Comparison of ENCODE assay signal across 1 cellular context in the genomic region with DNA sequence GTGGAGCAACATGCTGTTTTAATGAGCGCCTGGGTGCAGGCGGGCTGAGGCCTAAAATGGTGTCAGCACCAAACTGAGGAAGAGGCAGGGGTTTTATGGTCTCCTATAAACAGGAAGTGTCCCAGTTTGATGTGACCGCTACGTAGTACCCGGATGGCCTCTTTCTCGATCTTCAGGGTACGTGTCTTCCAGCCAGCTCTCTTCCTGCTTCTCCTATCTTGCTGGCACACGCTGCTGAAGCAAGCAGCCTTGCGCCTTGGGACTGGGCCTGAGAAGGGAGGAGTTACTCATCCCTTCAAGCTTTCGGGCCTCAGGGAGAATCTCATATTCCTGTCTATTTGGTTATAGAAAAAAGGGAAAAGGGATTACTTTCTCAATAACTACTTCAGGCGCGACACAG.
TF ChIP-seq lines count a peak whose summit lies in the region.

No MANE protein-coding gene starts in this region.

TF ChIP-seq in HepG2, 621 proteins besides CTCF, POLR2A, EP300 and RAD21:
- TF ChIP-seq, protein P1, sequence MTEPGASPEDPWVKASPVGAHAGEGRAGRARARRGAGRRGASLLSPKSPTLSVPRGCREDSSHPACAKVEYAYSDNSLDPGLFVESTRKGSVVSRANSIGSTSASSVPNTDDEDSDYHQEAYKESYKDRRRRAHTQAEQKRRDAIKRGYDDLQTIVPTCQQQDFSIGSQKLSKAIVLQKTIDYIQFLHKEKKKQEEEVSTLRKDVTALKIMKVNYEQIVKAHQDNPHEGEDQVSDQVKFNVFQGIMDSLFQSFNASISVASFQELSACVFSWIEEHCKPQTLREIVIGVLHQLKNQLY (CRISPR knock-in tag; IDR thresholded peaks at IDR 0.05), result no peak
- TF ChIP-seq, protein P2, sequence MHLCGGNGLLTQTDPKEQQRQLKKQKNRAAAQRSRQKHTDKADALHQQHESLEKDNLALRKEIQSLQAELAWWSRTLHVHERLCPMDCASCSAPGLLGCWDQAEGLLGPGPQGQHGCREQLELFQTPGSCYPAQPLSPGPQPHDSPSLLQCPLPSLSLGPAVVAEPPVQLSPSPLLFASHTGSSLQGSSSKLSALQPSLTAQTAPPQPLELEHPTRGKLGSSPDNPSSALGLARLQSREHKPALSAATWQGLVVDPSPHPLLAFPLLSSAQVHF (CRISPR knock-in tag; IDR thresholded peaks at IDR 0.05), result no peak
- TF ChIP-seq HNF4A (CRISPR knock-in tag; IDR thresholded peaks at IDR 0.05) (no peak), ZFP36 (IDR thresholded peaks at IDR 0.05; ENCODE audit: borderline replicate concordance, low read depth, low read length, partially characterized antibody) (no peak), AKAP8 (CRISPR knock-in tag; IDR thresholded peaks at IDR 0.05) (no peak), ZNF121 (CRISPR knock-in tag; IDR thresholded peaks at IDR 0.05) (no peak), POLR2AphosphoS2 (IDR thresholded peaks at IDR 0.05; ENCODE audit: low read depth, low read length) (no peak), NFYC (CRISPR knock-in tag; IDR thresholded peaks at IDR 0.05) (no peak), ZNF615 (CRISPR knock-in tag; IDR thresholded peaks at IDR 0.05; ENCODE audit: borderline replicate concordance) (no peak), TGIF2 (CRISPR knock-in tag; IDR thresholded peaks at IDR 0.05) (no peak), ZNF282 (IDR thresholded peaks at IDR 0.05; ENCODE audit: partially characterized antibody) (no peak), ARID2 (CRISPR knock-in tag; IDR thresholded peaks at IDR 0.05; ENCODE audit: borderline replicate concordance) (no peak)
